In genomic region chr1:77428068-77428467, GRCh38 we compare ENCODE assay signal across 4 cellular contexts.
"Had no signal": no experiment of that assay in that cellular context is flagged by ENCODE, and none has a peak within 500 bp of the region (broad histone marks: within the 10 kb centered on the region; RNA-seq: fewer than 3 reads in every experiment).

No MANE protein-coding gene starts in this region.

- H3K4me1 Mint-ChIP-seq: GM23338, H9 had no signal

- H3K9me3 Mint-ChIP-seq: GM23338 had no signal

- ATAC-seq: GM23338 had no signal

- H3K27ac Mint-ChIP-seq: GM23338, H9 had no signal

- DNase-seq: H9, HCEC 1CT, IMR-90 had no signal

- H3K4me3 Mint-ChIP-seq: GM23338, H9 had no signal
